In genomic region chr6:28333599-28334018, GRCh38 we compare ENCODE assay signal across 30 cellular contexts. TPM values are rescaled to one million over a fixed set of nuclear protein-coding genes. Genes with fewer than 3 reads are reported as not detected.
DNase-seq lines count a peak whose midpoint lies in the region; ATAC-seq and TF ChIP-seq lines count a peak whose summit lies in the region.
"Had no signal": no experiment of that assay in that cellular context is flagged by ENCODE, and none has a peak within 500 bp of the region (broad histone marks: within the 10 kb centered on the region; RNA-seq: fewer than 3 reads in every experiment).

No MANE protein-coding gene starts in this region.

- H3K4me3 ChIP-seq in right atrium auricular region (no peak overlapping the region), heart right ventricle (no peak overlapping the region), ascending aorta (no peak overlapping the region), neural cell (ENCODE audit: low read length) (no peak overlapping the region), trophoblast cell (ENCODE audit: low read depth, low read length) (no peak overlapping the region)
- H3K4me3 ChIP-seq: gastroesophageal sphincter, hepatocyte, lung, mucosa of descending colon, prostate gland, upper lobe of right lung had no signal

- H3K14ac ChIP-seq in trophoblast cell (ENCODE audit: low read length), result no peak overlapping the region

- no peak overlapping the region for H2BK5ac ChIP-seq in trophoblast cell (ENCODE audit: low read depth, low read length, poor library complexity)

- peaks cover 17% of the 10 kb centered on the region for H3K4me1 Mint-ChIP-seq in stimulated activated naive CD8-positive, alpha-beta T cell treated with anti-CD3 and anti-CD28 coated beads, Interleukin-15, amount 100 ng/mL, for 72 hours

- TF ChIP-seq EP300 in neural cell (conservative IDR thresholded peaks at IDR 0.05; ENCODE audit: poor library complexity, severe bottlenecking), result no peak

- H3K4me3 Mint-ChIP-seq in stimulated activated naive CD8-positive, alpha-beta T cell treated with anti-CD3 and anti-CD28 coated beads, Interleukin-15, amount 100 ng/mL, for 72 hours, result no peak overlapping the region
- H3K4me3 Mint-ChIP-seq: activated CD4-positive, alpha-beta memory T cell treated with anti-CD3 and anti-CD28 coated beads for 36 hours; activated T-helper 17 cell treated with anti-CD3 and anti-CD28 coated beads, Interleukin-2, amount 50 U/mL, for 72 hours had no signal

- H3K27ac ChIP-seq in right atrium auricular region, result peak overlapping the region; percentile 95 to 98
- peak overlapping the region in 1 of 10 donors; percentile 97 for H3K27ac ChIP-seq in heart right ventricle
- H3K27ac ChIP-seq in ascending aorta, result peak overlapping the region; percentile 96 to 99
- peak overlapping the region; percentile 100 for H3K27ac ChIP-seq in neural cell (ENCODE audit: low read length)
- no peak overlapping the region for H3K27ac ChIP-seq in trophoblast cell (ENCODE audit: low read depth, low read length)
- H3K27ac ChIP-seq: upper lobe of right lung had no signal

- no peak for DNase-seq in right atrium auricular region (ENCODE audit: low spot score)
- no peak for DNase-seq in heart right ventricle
- DNase-seq in ascending aorta (ENCODE audit: low spot score in 2 of 2), result no peak
- DNase-seq in stimulated activated naive CD8-positive, alpha-beta T cell treated with anti-CD3 and anti-CD28 coated beads, Interleukin-15, amount 100 ng/mL, for 72 hours, result no peak
- DNase-seq in SIG-M5 (lab: John Stamatoyannopoulos, UW), result no peak
- DNase-seq in trophoblast cell, result no peak
- DNase-seq: activated CD4-positive, alpha-beta memory T cell treated with anti-CD3 and anti-CD28 coated beads for 36 hours; activated CD4-positive, alpha-beta T cell treated with anti-CD3 and anti-CD28 coated beads for 1 hour; activated CD8-positive, alpha-beta memory T cell treated with anti-CD3 and anti-CD28 coated beads, Interleukin-2, amount 50 U/mL, for 4 hours; activated naive CD4-positive, alpha-beta T cell treated with anti-CD3 and anti-CD28 coated beads, Interleukin-2, amount 50 U/mL, for 16 hours; AML-193; CD4-positive, CD25-positive, alpha-beta regulatory T cell; KG1; MM.1S; mucosa of descending colon; NCI-H1417 treated with DMSO at 0.1 percent for 48 hours; NCI-H2081; NCI-H2227 treated with DMSO at 0.1 percent for 48 hours; NCI-H69; stimulated activated CD4-positive, alpha-beta T cell treated with anti-CD3 and anti-CD28 coated beads, Interleukin-4, amount 100 ng/mL, for 4 hours; T-helper 17 cell; upper lobe of right lung had no signal

- intact Hi-C loops in heart right ventricle (cut with DNase I) (loop anchor here in 3 of 10 donors (5.0 to 10.0 kb wide), 2 partner anchors 49 to 51 kb away; partner anchors contain the start of gene PGBD1 (in 3 of the 3)), ascending aorta (cut with DNase I) (loop anchor here (2.0 to 10.0 kb wide), 4 partner anchors 51 to 1731 kb away; partner anchors contain the start of genes PGBD1, POLR1H, PPP1R11 and ZSCAN26)

- peaks cover 8% of the 10 kb centered on the region for H3K79me2 ChIP-seq in neural cell (replicated peaks; ENCODE audit: insufficient read depth, low read length)
- peaks cover 2% of the 10 kb centered on the region for H3K79me2 ChIP-seq in trophoblast cell (ENCODE audit: control insufficient read depth, insufficient read depth, low read length, poor library complexity)

- no peak for TF ChIP-seq CTCF in right atrium auricular region (IDR thresholded peaks at IDR 0.05)
- no peak for TF ChIP-seq CTCF in heart right ventricle (IDR thresholded peaks at IDR 0.05)
- no peak for TF ChIP-seq CTCF in ascending aorta (IDR thresholded peaks at IDR 0.05)
- no peak for TF ChIP-seq CTCF in neural cell (IDR thresholded peaks at IDR 0.05; ENCODE audit: poor library complexity, severe bottlenecking)

- H3K9ac ChIP-seq in neural cell (ENCODE audit: low read length) (no peak overlapping the region), trophoblast cell (ENCODE audit: low read length) (no peak overlapping the region)

- peaks cover 9 to 15% of the 10 kb centered on the region in 2 donors for H3K9me3 Mint-ChIP-seq in stimulated activated naive CD8-positive, alpha-beta T cell treated with anti-CD3 and anti-CD28 coated beads, Interleukin-15, amount 100 ng/mL, for 72 hours
- H3K9me3 Mint-ChIP-seq: activated T-helper 17 cell treated with anti-CD3 and anti-CD28 coated beads, Interleukin-2, amount 50 U/mL, for 72 hours had no signal

- H3K4me2 ChIP-seq in neural cell (ENCODE audit: low read length) (no peak overlapping the region), trophoblast cell (ENCODE audit: low read length) (no peak overlapping the region)

- H4K8ac ChIP-seq in trophoblast cell (ENCODE audit: low read depth, low read length), result no peak overlapping the region

- H3K27ac Mint-ChIP-seq in stimulated activated naive CD8-positive, alpha-beta T cell treated with anti-CD3 and anti-CD28 coated beads, Interleukin-15, amount 100 ng/mL, for 72 hours, result no peak overlapping the region
- H3K27ac Mint-ChIP-seq: activated CD4-positive, alpha-beta memory T cell treated with anti-CD3 and anti-CD28 coated beads for 36 hours; activated T-helper 17 cell treated with anti-CD3 and anti-CD28 coated beads, Interleukin-2, amount 50 U/mL, for 72 hours; T-helper 17 cell had no signal

- no peak overlapping the region for H4K12ac ChIP-seq in trophoblast cell (ENCODE audit: low read depth, low read length)

- no peak overlapping the region for H3K23ac ChIP-seq in trophoblast cell (ENCODE audit: low read length)

- no peak overlapping the region for H3K18ac ChIP-seq in trophoblast cell (ENCODE audit: low read length)

- peaks cover 7% of the 10 kb centered on the region for H3K36me3 ChIP-seq in right atrium auricular region
- H3K36me3 ChIP-seq in heart right ventricle, result peaks cover 0 to 18% (median 4%) of the 10 kb centered on the region in 9 donors
- H3K36me3 ChIP-seq in ascending aorta, result peaks cover 6 to 7% of the 10 kb centered on the region in 2 donors
- H3K36me3 ChIP-seq in neural cell (ENCODE audit: insufficient read depth, low read length), result no peaks in the 10 kb centered on the region
- peaks cover 2 to 5% of the 10 kb centered on the region in 2 experiments for H3K36me3 ChIP-seq in trophoblast cell (ENCODE audit: control insufficient read depth in 1 of 2, insufficient read depth in 2 of 2, low read length in 2 of 2)
- H3K36me3 ChIP-seq: prostate gland, upper lobe of right lung had no signal

- TF ChIP-seq RAD21 in neural cell (conservative IDR thresholded peaks at IDR 0.05), result no peak

- H3F3A ChIP-seq in neural cell (ENCODE audit: insufficient read depth, low read length, poor library complexity, severe bottlenecking), result peaks cover 15% of the 10 kb centered on the region

- H2BK12ac ChIP-seq in trophoblast cell (ENCODE audit: low read length), result no peak overlapping the region

- no peaks in the 10 kb centered on the region for H3K27me3 Mint-ChIP-seq in stimulated activated naive CD8-positive, alpha-beta T cell treated with anti-CD3 and anti-CD28 coated beads, Interleukin-15, amount 100 ng/mL, for 72 hours
- H3K27me3 Mint-ChIP-seq: activated CD4-positive, alpha-beta memory T cell treated with anti-CD3 and anti-CD28 coated beads for 36 hours; activated T-helper 17 cell treated with anti-CD3 and anti-CD28 coated beads, Interleukin-2, amount 50 U/mL, for 72 hours; T-helper 17 cell had no signal

- H2BK120ac ChIP-seq in trophoblast cell (ENCODE audit: insufficient read depth, low read length, poor library complexity), result no peak overlapping the region

- H3K79me1 ChIP-seq in trophoblast cell (ENCODE audit: low read length), result peaks cover 12% of the 10 kb centered on the region

- no peaks in the 10 kb centered on the region for H4K20me1 ChIP-seq in neural cell (ENCODE audit: insufficient read depth)

- no peaks in the 10 kb centered on the region for H3K9me3 ChIP-seq in right atrium auricular region
- peaks cover 0 to 16% (median 0%) of the 10 kb centered on the region in 11 donors for H3K9me3 ChIP-seq in heart right ventricle
- H3K9me3 ChIP-seq in ascending aorta, result peaks cover 0 to 9% of the 10 kb centered on the region in 2 donors
- H3K9me3 ChIP-seq in neural cell (ENCODE audit: low read length), result no peaks in the 10 kb centered on the region
- H3K9me3 ChIP-seq in trophoblast cell (ENCODE audit: insufficient read depth, low read depth, low read length), result peaks cover 2% of the 10 kb centered on the region
- H3K9me3 ChIP-seq: prostate gland, upper lobe of right lung had no signal

- H3K9me2 ChIP-seq in neural cell (ENCODE audit: insufficient read depth, low read length), result no peaks in the 10 kb centered on the region

- no peak for ATAC-seq in heart right ventricle
- ATAC-seq in stimulated activated naive CD8-positive, alpha-beta T cell treated with anti-CD3 and anti-CD28 coated beads, Interleukin-15, amount 100 ng/mL, for 72 hours, result no peak
- ATAC-seq: activated T-helper 17 cell treated with anti-CD3 and anti-CD28 coated beads, Interleukin-2, amount 50 U/mL, for 72 hours; gastroesophageal sphincter; mucosa of descending colon; Right ventricle myocardium inferior; SK-N-SH treated with all-trans-retinoic acid at 6 μM for 48 hours; T-helper 17 cell; upper lobe of right lung had no signal

- H3K4ac ChIP-seq in trophoblast cell (ENCODE audit: low read depth, low read length), result no peak overlapping the region

- H2AFZ ChIP-seq in neural cell (ENCODE audit: low read depth, low read length) (no peak overlapping the region), trophoblast cell (ENCODE audit: insufficient read depth, low read length, poor library complexity) (no peak overlapping the region)
- H2AFZ ChIP-seq: hepatocyte had no signal

- H3K4me1 ChIP-seq in right atrium auricular region (peaks cover 0 to 15% of the 10 kb centered on the region in 2 donors), heart right ventricle (peaks cover 0 to 25% (median 11%) of the 10 kb centered on the region in 9 donors), ascending aorta (peaks cover 0 to 8% of the 10 kb centered on the region in 2 donors), trophoblast cell (ENCODE audit: control insufficient read depth in 1 of 2, insufficient read depth in 2 of 2, low read length in 2 of 2) (peaks cover 0 to 3% of the 10 kb centered on the region in 2 experiments)
- H3K4me1 ChIP-seq: prostate gland had no signal

- 85 to 89% methylated on average over 1 of the region's 1 CpG for WGBS in heart right ventricle, 2 donors
- no CpG with 5 or more reads among the region's 1 CpG for WGBS in trophoblast cell (ENCODE audit: extremely low coverage, insufficient coverage, insufficient read length)

- H4K91ac ChIP-seq in trophoblast cell (ENCODE audit: low read depth, low read length), result no peak overlapping the region

- H3K27me3 ChIP-seq in right atrium auricular region (no peaks in the 10 kb centered on the region), heart right ventricle (no peaks in the 10 kb centered on the region), ascending aorta (no peaks in the 10 kb centered on the region), neural cell (ENCODE audit: insufficient read depth, low read depth, low read length) (no peaks in the 10 kb centered on the region), trophoblast cell (ENCODE audit: insufficient read depth, low read length) (no peaks in the 10 kb centered on the region)
- H3K27me3 ChIP-seq: gastroesophageal sphincter, hepatocyte, upper lobe of right lung had no signal

- H2AK5ac ChIP-seq in trophoblast cell (ENCODE audit: low read length), result no peak overlapping the region

RNA-seq across cellular contexts. Expression of gene ZSCAN31, which starts 2.3 kb away (rescaled TPM):
- total RNA-seq in right atrium auricular region (10 to 100 TPM in 1 of 2 donors, 1 to 10 TPM in 1; 9.9 to 14.5 TPM), heart right ventricle (10 to 100 TPM in 8 of 10 donors, 1 to 10 TPM in 2; 8.0 to 17.4 (median 11.9) TPM), ascending aorta (0.21 TPM)
- polyA plus RNA-seq in heart right ventricle (1 to 10 TPM; 3.3 to 7.1 TPM), neural cell (2.6 and 7.5 TPM in 2 replicates)
- polyA minus RNA-seq in neural cell, result 4.6 and 6.8 TPM in 2 replicates
- polyA plus RNA-seq in trophoblast cell (2013), result 2.0 TPM in 2 replicates

RNA-seq across cellular contexts. Expression of gene ZKSCAN3, which starts 16.1 kb away (rescaled TPM):
- 1 to 10 TPM; 2.3 to 3.7 TPM for total RNA-seq in right atrium auricular region
- total RNA-seq in heart right ventricle, result 1 to 10 TPM; 3.1 to 6.8 (median 5.1) TPM
- 1 to 10 TPM; 1.0 to 2.1 TPM for polyA plus RNA-seq in heart right ventricle
- 0.21 TPM for total RNA-seq in ascending aorta
- polyA plus RNA-seq in neural cell, result 14.9 and 15.8 TPM in 2 replicates
- 17.8 and 19.4 TPM in 2 replicates for polyA minus RNA-seq in neural cell
- polyA plus RNA-seq in trophoblast cell (2013), result 3.1 and 3.3 TPM in 2 replicates

RNA-seq across cellular contexts. Expression of gene PGBD1, which starts 52.2 kb away (rescaled TPM):
- total RNA-seq in right atrium auricular region (1 to 10 TPM; 1.8 to 4.1 TPM), heart right ventricle (1 to 10 TPM; 1.6 to 3.6 (median 2.7) TPM), ascending aorta (3.0 TPM)
- polyA plus RNA-seq in heart right ventricle (1 to 10 TPM; 2.9 to 4.6 TPM), neural cell (32.3 and 34.6 TPM in 2 replicates)
- polyA minus RNA-seq in neural cell, result 26.8 and 30.3 TPM in 2 replicates
- 4.1 and 4.3 TPM in 2 replicates for polyA plus RNA-seq in trophoblast cell (2013)
